8 cellular contexts compared by ENCODE assay signal in genomic region chr3:196941846-196942225, GRCh38. TPM values are rescaled to one million over a fixed set of nuclear protein-coding genes. Genes with fewer than 3 reads are reported as not detected.
DNase-seq lines count a peak whose midpoint lies in the region; ATAC-seq and TF ChIP-seq lines count a peak whose summit lies in the region.

No MANE protein-coding gene starts in this region.

- peak overlapping the region; percentile 99 for H3K4me3 Mint-ChIP-seq in activated T-cell treated with anti-CD3 and anti-CD28 coated beads, Interleukin-2, amount 50 U/mL, for 24 hours

- H3K36me3 ChIP-seq in fibroblast of lung (ENCODE audit: control insufficient read depth, insufficient read depth, low read length) (peaks cover 8% of the 10 kb centered on the region), neutrophil (peaks cover 13% of the 10 kb centered on the region), suprapubic skin (peaks cover 30% of the 10 kb centered on the region)

- peak; percentile 54 for ATAC-seq in Right ventricle myocardium inferior
- ATAC-seq in HG03039 (IDR thresholded peaks at IDR 0.05; ENCODE audit: unreplicated experiment) = peak; percentile 26

- H3K27me3 ChIP-seq in fibroblast of lung (ENCODE audit: control insufficient read depth, insufficient read depth, low read length) (no peaks in the 10 kb centered on the region), neutrophil (no peaks in the 10 kb centered on the region), suprapubic skin (no peaks in the 10 kb centered on the region)

- no peak for TF ChIP-seq EP300 in suprapubic skin (IDR thresholded peaks at IDR 0.05)

- peak overlapping the region; percentile 97 for H3K9ac ChIP-seq in fibroblast of lung (ENCODE audit: insufficient read depth, low read length)

- H3K36me3 Mint-ChIP-seq in activated T-cell treated with anti-CD3 and anti-CD28 coated beads, Interleukin-2, amount 50 U/mL, for 24 hours (ENCODE audit: low read depth) = peaks cover 91% of the 10 kb centered on the region

- DNase-seq in Right ventricle myocardium inferior (ENCODE audit: missing footprints) (no peak), cardiac septum (ENCODE audit: low spot score) (no peak), NOMO-1 treated with dmso at 0.1 percent for 144 hours (lab: John Stamatoyannopoulos, UW; ENCODE audit: unreplicated experiment) (peak; percentile 81), fibroblast of lung (ENCODE audit: low read depth in 2 of 2) (peak in 1 of 2 donors; percentile 52), suprapubic skin (ENCODE audit: low spot score in 2 of 2) (peak in 1 of 2 donors; percentile 83)
- DNase-seq in activated T-cell treated with anti-CD3 and anti-CD28 coated beads, Interleukin-2, amount 50 U/mL, for 24 hours = peak; percentile 79

- H3K27ac ChIP-seq in fibroblast of lung (ENCODE audit: insufficient read depth, low read length) (peak overlapping the region; percentile 98), neutrophil (peak overlapping the region; percentile 86), suprapubic skin (peak overlapping the region; percentile 98)

- 0% methylated on average over 21 of the region's 28 CpGs for WGBS in suprapubic skin

- peaks cover 10% of the 10 kb centered on the region for H3K4me1 ChIP-seq in fibroblast of lung (ENCODE audit: control insufficient read depth, extremely low read depth, insufficient read depth, low read length)
- H3K4me1 ChIP-seq in neutrophil (ENCODE audit: control insufficient read depth in 1 of 2, insufficient read depth in 1 of 2, low read depth in 1 of 2, low read length in 1 of 2) = peaks cover 21 to 28% of the 10 kb centered on the region in 2 experiments
- peaks cover 30% of the 10 kb centered on the region for H3K4me1 ChIP-seq in suprapubic skin

- H3K27ac Mint-ChIP-seq in activated T-cell treated with anti-CD3 and anti-CD28 coated beads, Interleukin-2, amount 50 U/mL, for 24 hours = peak overlapping the region; percentile 98

- no peaks in the 10 kb centered on the region for H3K9me3 ChIP-seq in fibroblast of lung (ENCODE audit: control insufficient read depth, insufficient read depth, low read depth, low read length)
- no peaks in the 10 kb centered on the region for H3K9me3 ChIP-seq in neutrophil
- no peaks in the 10 kb centered on the region for H3K9me3 ChIP-seq in suprapubic skin

- H3K4me3 ChIP-seq in fibroblast of lung (replicated peaks in 1 of 4; ENCODE audit: control extremely low read depth in 1 of 4, insufficient read depth in 1 of 4, low read depth in 3 of 4, low read length in 4 of 4) (peak overlapping the region; percentile 96 to 99 (median 98)), neutrophil (ENCODE audit: low read depth in 1 of 2, low read length in 1 of 2) (peak overlapping the region; percentile 89 to 97), suprapubic skin (peak overlapping the region; percentile 84)

- H3K4me1 Mint-ChIP-seq in activated T-cell treated with anti-CD3 and anti-CD28 coated beads, Interleukin-2, amount 50 U/mL, for 24 hours (ENCODE audit: low read depth) = peaks cover 59% of the 10 kb centered on the region

- TF ChIP-seq POLR2A in suprapubic skin (IDR thresholded peaks at IDR 0.05) = no peak

- peaks cover 51% of the 10 kb centered on the region for H3K79me2 ChIP-seq in fibroblast of lung (ENCODE audit: control insufficient read depth, insufficient read depth, low read length)

- H3K4me2 ChIP-seq in fibroblast of lung (ENCODE audit: extremely low read depth, insufficient read depth, low read length) = peak overlapping the region; percentile 68

- peak overlapping the region; percentile 95 for H2AFZ ChIP-seq in fibroblast of lung (ENCODE audit: low read length)

- no peaks in the 10 kb centered on the region for H3K27me3 Mint-ChIP-seq in activated T-cell treated with anti-CD3 and anti-CD28 coated beads, Interleukin-2, amount 50 U/mL, for 24 hours

- TF ChIP-seq CTCF in fibroblast of lung (conservative IDR thresholded peaks at IDR 0.05 in 1 of 2, IDR thresholded peaks at IDR 0.05 in 1 of 2; ENCODE audit: low read depth in 1 of 2, low read length in 2 of 2) (no peak), neutrophil (IDR thresholded peaks at IDR 0.05) (no peak), suprapubic skin (IDR thresholded peaks at IDR 0.05) (no peak)

- H4K20me1 ChIP-seq in fibroblast of lung (ENCODE audit: control insufficient read depth, extremely low read depth, insufficient read depth, low read length) = no peaks in the 10 kb centered on the region

- intact Hi-C loops in Right ventricle myocardium inferior (cut with DNase I) (loop anchor here (2.0 to 10.0 kb wide), 2 partner anchors 75 to 207 kb away; partner anchors contain the start of genes PAK2 and SENP5), cardiac septum (cut with DNase I) (loop anchor here (1.0 kb wide), 1 partner anchor 75 kb away; the partner anchor contains the start of gene SENP5)

- H3K9me3 Mint-ChIP-seq in activated T-cell treated with anti-CD3 and anti-CD28 coated beads, Interleukin-2, amount 50 U/mL, for 24 hours = no peaks in the 10 kb centered on the region

RNA-seq across cellular contexts. Expression of gene NCBP2, which starts 0.5 kb away (rescaled TPM):
- total RNA-seq in Right ventricle myocardium inferior (29.8 TPM), cardiac septum (47.1 TPM), fibroblast of lung (55.5 and 65.2 TPM in 2 replicates), suprapubic skin (10 to 100 TPM; 27.1 to 33.0 (median 28.3) TPM)
- polyA plus RNA-seq in fibroblast of lung = 74.4 and 85.9 TPM in 2 replicates
- polyA plus RNA-seq in fibroblast of lung (2012) = 76.8 and 82.1 TPM in 2 replicates
- 4.2 and 14.0 TPM in 2 replicates for polyA minus RNA-seq in fibroblast of lung (ENCODE audit: low replicate concordance)

RNA-seq across cellular contexts. Expression of gene PIGZ, which starts 26.8 kb away (rescaled TPM):
- total RNA-seq in Right ventricle myocardium inferior (2.8 TPM), cardiac septum (5.9 TPM), fibroblast of lung (0.51 and 0.66 TPM in 2 replicates), suprapubic skin (10 to 100 TPM; 11.0 to 17.4 (median 13.3) TPM)
- polyA plus RNA-seq in fibroblast of lung = 1.5 and 2.0 TPM in 2 replicates
- polyA plus RNA-seq in fibroblast of lung (2012) = 2.7 and 4.6 TPM in 2 replicates
- polyA minus RNA-seq in fibroblast of lung (ENCODE audit: low replicate concordance) = 1.2 and 10.8 TPM in 2 replicates

Comparison
In these comparisons a context has a peak if more than half of its experiments do, and no peak if none do; other contexts are left out.
1. DNase-seq: peak in NOMO-1 treated with dmso at 0.1 percent for 144 hours (single experiment) and activated T-cell treated with anti-CD3 and anti-CD28 coated beads, Interleukin-2, amount 50 U/mL, for 24 hours (single experiment); none in Right ventricle myocardium inferior (single experiment) and cardiac septum (single experiment).
2. Peak in every context shown above with its lines, with median percentiles within 50 percentile points of each other: H3K27ac ChIP-seq and H3K4me3 ChIP-seq.